In the genomic region with DNA sequence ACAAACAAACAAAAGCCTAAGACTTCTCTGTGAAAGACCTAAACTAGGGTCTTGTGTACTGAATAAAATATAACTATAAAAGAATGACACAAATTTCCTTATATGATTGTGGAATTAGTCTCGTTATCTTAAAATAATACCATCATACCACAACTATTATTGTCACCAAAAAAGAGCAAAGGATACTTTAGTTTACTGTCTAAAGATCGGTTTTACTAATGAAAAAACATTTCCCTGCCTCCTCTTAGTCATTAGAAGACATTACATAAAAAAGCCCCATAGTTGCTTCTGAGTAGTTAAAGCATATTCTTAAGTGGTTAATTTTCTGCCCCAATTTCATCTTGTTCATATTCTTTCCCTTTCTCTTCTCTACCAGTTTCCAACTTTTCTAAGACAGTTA, we compare ENCODE assay signal across 40 cellular contexts. TPM values are rescaled to one million over a fixed set of nuclear protein-coding genes. Genes with fewer than 3 reads are reported as not detected.
"Had no signal": no experiment of that assay in that cellular context is flagged by ENCODE, and none has a peak within 500 bp of the region (broad histone marks: within the 10 kb centered on the region; RNA-seq: fewer than 3 reads in every experiment).

No MANE protein-coding gene starts in this region.

- H3K4me3 ChIP-seq: ascending aorta, breast epithelium, cardiac muscle cell, colonic mucosa, esophagus squamous epithelium, gastroesophageal sphincter, heart right ventricle had no signal

- ATAC-seq: activated CD4-positive, alpha-beta T cell treated with anti-CD3 and anti-CD28 coated beads for 36 hours; activated CD8-positive, alpha-beta memory T cell treated with anti-CD3 and anti-CD28 coated beads, Interleukin-2, amount 10 ng/mL, durations not matched to agents 7 days and 5 days; activated CD8-positive, alpha-beta T cell treated with anti-CD3 and anti-CD28 coated beads, Interleukin-2, amount 10 ng/mL, durations not matched to agents 7 days and 5 days; activated naive CD4-positive, alpha-beta T cell treated with anti-CD3 and anti-CD28 coated beads, Interleukin-2, amount 50 U/mL, for 72 hours; gastroesophageal sphincter; heart right ventricle had no signal

- H3K27ac Mint-ChIP-seq: activated CD4-positive, alpha-beta memory T cell treated with anti-CD3 and anti-CD28 coated beads for 36 hours; activated CD4-positive, alpha-beta T cell treated with anti-CD3 and anti-CD28 coated beads for 36 hours; activated CD4-positive, alpha-beta T cell treated with anti-CD3 and anti-CD28 coated beads, Interleukin-2, amount 10 ng/mL, durations not matched to agents 24 days and 14 days; activated CD8-positive, alpha-beta memory T cell treated with anti-CD3 and anti-CD28 coated beads, Interleukin-2, amount 10 ng/mL, durations not matched to agents 7 days and 5 days; activated CD8-positive, alpha-beta T cell treated with anti-CD3 and anti-CD28 coated beads, Interleukin-2, amount 10 ng/mL, durations not matched to agents 7 days and 5 days; activated naive CD4-positive, alpha-beta T cell treated with anti-CD3 and anti-CD28 coated beads, Interleukin-2, amount 10 ng/mL, durations not matched to agents 7 days and 5 days; activated naive CD4-positive, alpha-beta T cell treated with anti-CD3 and anti-CD28 coated beads, Interleukin-2, amount 50 U/mL, for 72 hours; activated naive CD8-positive, alpha-beta T cell treated with anti-CD3 and anti-CD28 coated beads, Interleukin-2, amount 10 ng/mL, durations not matched to agents 7 days and 5 days; activated T-helper 1 cell treated with anti-CD3 and anti-CD28 coated beads, Interleukin-12 subunit alpha, Interleukin-12 subunit beta, Interleukin-2, Interleukin-4 antibody, amounts not matched to agents 30 ng/mL and 10 ng/mL and 1 ng/mL, durations not matched to agents 14 hours and 24 hours and 36 hours; activated T-helper 2 cell treated with anti-CD3 and anti-CD28 coated beads, Interferon-gamma antibody, Interleukin-2, Interleukin-4, amounts not matched to agents 10 μg/mL and 5 μg/mL and 100 μg/mL, durations not matched to agents 14 hours and 24 hours and 36 hours; brain; T-helper 1 cell treated with Interleukin-12 subunit alpha and Interleukin-12 subunit beta and Interleukin-4 antibody, amounts not matched to agents 30 μg/mL and 1 μg/mL, for 36 hours had no signal

- H3K4me1 ChIP-seq: ascending aorta, breast epithelium, colonic mucosa, esophagus squamous epithelium, gastroesophageal sphincter had no signal

- H3K36me3 ChIP-seq: ascending aorta, breast epithelium, cardiac muscle cell, colonic mucosa, esophagus squamous epithelium, gastroesophageal sphincter, heart right ventricle had no signal

- H3K27ac ChIP-seq: ascending aorta, breast epithelium, cardiac muscle cell, colonic mucosa, epithelial cell of prostate, esophagus squamous epithelium, gastroesophageal sphincter, heart right ventricle had no signal

- H3K27me3 Mint-ChIP-seq: activated CD4-positive, alpha-beta memory T cell treated with anti-CD3 and anti-CD28 coated beads for 36 hours; activated CD4-positive, alpha-beta T cell treated with anti-CD3 and anti-CD28 coated beads for 36 hours; activated CD4-positive, alpha-beta T cell treated with anti-CD3 and anti-CD28 coated beads, Interleukin-2, amount 10 ng/mL, durations not matched to agents 24 days and 14 days; activated CD8-positive, alpha-beta memory T cell treated with anti-CD3 and anti-CD28 coated beads, Interleukin-2, amount 10 ng/mL, durations not matched to agents 7 days and 5 days; activated naive CD4-positive, alpha-beta T cell treated with anti-CD3 and anti-CD28 coated beads, Interleukin-2, amount 10 ng/mL, durations not matched to agents 7 days and 5 days; activated naive CD8-positive, alpha-beta T cell treated with anti-CD3 and anti-CD28 coated beads, Interleukin-2, amount 10 ng/mL, durations not matched to agents 7 days and 5 days; brain had no signal

- H3K9me3 Mint-ChIP-seq: activated CD4-positive, alpha-beta T cell treated with anti-CD3 and anti-CD28 coated beads, Interleukin-2, amount 10 ng/mL, durations not matched to agents 24 days and 14 days; activated naive CD4-positive, alpha-beta T cell treated with anti-CD3 and anti-CD28 coated beads, Interleukin-2, amount 10 ng/mL, durations not matched to agents 7 days and 5 days; activated naive CD8-positive, alpha-beta T cell treated with anti-CD3 and anti-CD28 coated beads, Interleukin-2, amount 10 ng/mL, durations not matched to agents 7 days and 5 days; activated T-helper 1 cell treated with anti-CD3 and anti-CD28 coated beads, Interleukin-12 subunit alpha, Interleukin-12 subunit beta, Interleukin-2, Interleukin-4 antibody, amounts not matched to agents 30 ng/mL and 10 ng/mL and 1 ng/mL, durations not matched to agents 14 hours and 24 hours and 36 hours; activated T-helper 2 cell treated with anti-CD3 and anti-CD28 coated beads, Interferon-gamma antibody, Interleukin-2, Interleukin-4, amounts not matched to agents 10 μg/mL and 5 μg/mL and 100 μg/mL, durations not matched to agents 14 hours and 24 hours and 36 hours; T-helper 1 cell treated with Interleukin-12 subunit alpha and Interleukin-12 subunit beta and Interleukin-4 antibody, amounts not matched to agents 30 μg/mL and 1 μg/mL, for 36 hours had no signal

- H3K9me3 ChIP-seq: ascending aorta, breast epithelium, colonic mucosa, esophagus squamous epithelium, gastroesophageal sphincter, heart right ventricle had no signal

- H3K36me3 Mint-ChIP-seq: activated CD4-positive, alpha-beta memory T cell treated with anti-CD3 and anti-CD28 coated beads for 36 hours; activated CD8-positive, alpha-beta memory T cell treated with anti-CD3 and anti-CD28 coated beads, Interleukin-2, amount 10 ng/mL, durations not matched to agents 7 days and 5 days; activated naive CD4-positive, alpha-beta T cell treated with anti-CD3 and anti-CD28 coated beads, Interleukin-2, amount 10 ng/mL, durations not matched to agents 7 days and 5 days; activated naive CD4-positive, alpha-beta T cell treated with anti-CD3 and anti-CD28 coated beads, Interleukin-2, amount 50 U/mL, for 72 hours; activated naive CD8-positive, alpha-beta T cell treated with anti-CD3 and anti-CD28 coated beads, Interleukin-2, amount 10 ng/mL, durations not matched to agents 7 days and 5 days; brain had no signal

- H3K27me3 ChIP-seq: ascending aorta, breast epithelium, cardiac muscle cell, colonic mucosa, esophagus squamous epithelium, gastroesophageal sphincter, heart right ventricle had no signal

- H3K4me3 Mint-ChIP-seq: activated CD4-positive, alpha-beta memory T cell treated with anti-CD3 and anti-CD28 coated beads for 36 hours; activated CD4-positive, alpha-beta T cell treated with anti-CD3 and anti-CD28 coated beads for 36 hours; activated CD4-positive, alpha-beta T cell treated with anti-CD3 and anti-CD28 coated beads, Interleukin-2, amount 10 ng/mL, durations not matched to agents 24 days and 14 days; activated CD8-positive, alpha-beta memory T cell treated with anti-CD3 and anti-CD28 coated beads, Interleukin-2, amount 10 ng/mL, durations not matched to agents 7 days and 5 days; activated CD8-positive, alpha-beta T cell treated with anti-CD3 and anti-CD28 coated beads, Interleukin-2, amount 10 ng/mL, durations not matched to agents 7 days and 5 days; activated naive CD4-positive, alpha-beta T cell treated with anti-CD3 and anti-CD28 coated beads, Interleukin-2, amount 10 ng/mL, durations not matched to agents 7 days and 5 days; activated naive CD8-positive, alpha-beta T cell treated with anti-CD3 and anti-CD28 coated beads, Interleukin-2, amount 10 ng/mL, durations not matched to agents 7 days and 5 days; activated T-helper 1 cell treated with anti-CD3 and anti-CD28 coated beads, Interleukin-12 subunit alpha, Interleukin-12 subunit beta, Interleukin-2, Interleukin-4 antibody, amounts not matched to agents 30 ng/mL and 10 ng/mL and 1 ng/mL, durations not matched to agents 14 hours and 24 hours and 36 hours; brain; T-helper 1 cell treated with Interleukin-12 subunit alpha and Interleukin-12 subunit beta and Interleukin-4 antibody, amounts not matched to agents 30 μg/mL and 1 μg/mL, for 36 hours had no signal

- H3K4me1 Mint-ChIP-seq: activated CD4-positive, alpha-beta T cell treated with anti-CD3 and anti-CD28 coated beads for 36 hours; activated CD4-positive, alpha-beta T cell treated with anti-CD3 and anti-CD28 coated beads, Interleukin-2, amount 10 ng/mL, durations not matched to agents 24 days and 14 days; activated CD8-positive, alpha-beta memory T cell treated with anti-CD3 and anti-CD28 coated beads, Interleukin-2, amount 10 ng/mL, durations not matched to agents 7 days and 5 days; activated naive CD4-positive, alpha-beta T cell treated with anti-CD3 and anti-CD28 coated beads, Interleukin-2, amount 10 ng/mL, durations not matched to agents 7 days and 5 days; activated naive CD8-positive, alpha-beta T cell treated with anti-CD3 and anti-CD28 coated beads, Interleukin-2, amount 10 ng/mL, durations not matched to agents 7 days and 5 days had no signal

- DNase-seq: activated CD4-positive, alpha-beta memory T cell treated with anti-CD3 and anti-CD28 coated beads for 36 hours; activated CD4-positive, alpha-beta T cell treated with anti-CD3 and anti-CD28 coated beads for 36 hours; activated CD4-positive, alpha-beta T cell treated with anti-CD3 and anti-CD28 coated beads, Interleukin-2, amount 10 ng/mL, durations not matched to agents 24 days and 14 days; activated CD4-positive, CD25-positive, alpha-beta regulatory T cell; activated CD4-positive, CD25-positive, alpha-beta regulatory T cell treated with anti-CD3 and anti-CD28 coated beads, Interleukin-2, amount 50 U/mL, for 72 hours; activated CD8-positive, alpha-beta memory T cell treated with anti-CD3 and anti-CD28 coated beads, Interleukin-2, amount 10 ng/mL, durations not matched to agents 7 days and 5 days; activated CD8-positive, alpha-beta memory T cell treated with anti-CD3 and anti-CD28 coated beads, Interleukin-2, amount 50 U/mL, for 4 hours; activated CD8-positive, alpha-beta T cell treated with anti-CD3 and anti-CD28 coated beads, Interleukin-2, amount 10 ng/mL, durations not matched to agents 7 days and 5 days; activated effector memory CD4-positive, alpha-beta T cell treated with anti-CD3 and anti-CD28 coated beads, Interleukin-2, amount 50 U/mL, for 16 hours; activated naive CD4-positive, alpha-beta T cell; activated naive CD4-positive, alpha-beta T cell treated with anti-CD3 and anti-CD28 coated beads, Interleukin-2, amount 10 ng/mL, durations not matched to agents 7 days and 5 days; activated naive CD8-positive, alpha-beta T cell treated with anti-CD3 and anti-CD28 coated beads, Interleukin-2, amount 10 ng/mL, durations not matched to agents 7 days and 5 days; activated T-cell treated with anti-CD3 and anti-CD28 coated beads, Interleukin-2, amount 50 U/mL, for 1 hour; activated T-cell treated with anti-CD3 and anti-CD28 coated beads, Interleukin-2, amount 50 U/mL, for 48 hours; central memory CD4-positive, alpha-beta T cell; cerebellar nuclear complex; colonic mucosa; effector CD8-positive, alpha-beta T cell; esophagus squamous epithelium; foreskin melanocyte; heart right ventricle; T-helper 9 cell had no signal

RNA-seq across cellular contexts. Expression of gene PRL, which starts 33.1 kb away (rescaled TPM):
- total RNA-seq: activated CD4-positive, alpha-beta memory T cell treated with anti-CD3 and anti-CD28 coated beads for 36 hours; activated CD4-positive, alpha-beta T cell treated with anti-CD3 and anti-CD28 coated beads for 36 hours; activated CD4-positive, alpha-beta T cell treated with anti-CD3 and anti-CD28 coated beads, Interleukin-2, amount 10 ng/mL, durations not matched to agents 24 days and 14 days; activated CD8-positive, alpha-beta memory T cell treated with anti-CD3 and anti-CD28 coated beads for 36 hours; activated CD8-positive, alpha-beta memory T cell treated with anti-CD3 and anti-CD28 coated beads, Interleukin-2, amount 10 ng/mL, durations not matched to agents 7 days and 5 days; activated CD8-positive, alpha-beta T cell treated with anti-CD3 and anti-CD28 coated beads, Interleukin-2, amount 10 ng/mL, durations not matched to agents 7 days and 5 days; activated naive CD4-positive, alpha-beta T cell treated with anti-CD3 and anti-CD28 coated beads, Interleukin-2, amount 50 U/mL, for 72 hours; activated naive CD8-positive, alpha-beta T cell treated with anti-CD3 and anti-CD28 coated beads, Interleukin-2, amount 10 ng/mL, durations not matched to agents 7 days and 5 days; activated T-helper 1 cell treated with anti-CD3 and anti-CD28 coated beads, Interleukin-12 subunit alpha, Interleukin-12 subunit beta, Interleukin-2, Interleukin-4 antibody, amounts not matched to agents 30 ng/mL and 10 ng/mL and 1 ng/mL, durations not matched to agents 14 hours and 24 hours and 36 hours; activated T-helper 2 cell treated with anti-CD3 and anti-CD28 coated beads, Interferon-gamma antibody, Interleukin-2, Interleukin-4, amounts not matched to agents 10 μg/mL and 5 μg/mL and 100 μg/mL, durations not matched to agents 14 hours and 24 hours and 36 hours; ascending aorta; cardiac muscle cell; colonic mucosa; dermis microvascular lymphatic vessel endothelial cell; endothelial cell of umbilical vein; esophagus squamous epithelium; fibroblast of lung; fibroblast of villous mesenchyme; gastroesophageal sphincter; glomerular endothelial cell; heart right ventricle; T-helper 2 cell treated with Interferon-gamma antibody and Interleukin-4, amounts not matched to agents 100 ng/mL and 5 ng/mL, for 36 hours had no signal
- polyA plus RNA-seq: cardiac muscle cell, endothelial cell of umbilical vein, esophagus, fibroblast of lung, heart right ventricle had no signal
